In the genomic region with DNA sequence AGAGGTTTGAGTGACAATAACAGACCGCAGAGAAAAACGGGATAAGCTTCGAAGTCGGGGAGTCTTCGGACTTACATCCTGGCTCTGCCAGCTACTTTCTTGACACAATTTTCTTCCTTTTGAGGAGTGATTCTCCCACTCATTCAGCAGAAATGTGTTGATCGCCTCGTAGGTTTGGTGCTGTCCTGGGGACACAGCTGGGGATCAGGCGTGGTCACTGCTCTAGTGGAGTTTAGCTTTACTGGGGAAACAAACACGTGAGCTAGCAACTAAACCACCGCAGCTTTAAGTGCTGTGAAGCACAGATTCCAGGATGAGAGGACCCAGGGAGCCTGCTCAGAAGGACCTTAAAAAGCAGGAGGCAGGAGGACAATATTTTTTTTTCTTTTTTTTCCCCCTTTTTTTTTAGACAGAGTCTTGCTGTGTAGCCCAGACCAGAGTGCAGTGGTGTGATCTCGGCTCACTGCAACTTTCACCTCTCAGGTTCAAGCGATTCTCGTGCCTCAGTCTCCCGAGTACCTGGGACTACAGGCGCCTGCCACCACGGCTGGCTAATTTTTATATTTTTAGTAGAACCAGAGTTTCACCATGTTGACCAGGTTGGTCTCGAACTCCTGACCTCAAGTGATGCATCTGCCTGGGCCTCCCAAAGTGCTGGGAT, we compare ENCODE assay signal across 8 cellular contexts. TPM values are rescaled to one million over a fixed set of nuclear protein-coding genes. Genes with fewer than 3 reads are reported as not detected.
DNase-seq lines count a peak whose midpoint lies in the region; ATAC-seq, FAIRE-seq and TF ChIP-seq lines count a peak whose summit lies in the region.

No MANE protein-coding gene starts in this region.

- H3K4me3 ChIP-seq in AG09309 (ENCODE audit: control insufficient read depth, low read depth, low read length) (peak overlapping the region; percentile 68), astrocyte of the spinal cord (ENCODE audit: low read depth, low read length) (peak overlapping the region; percentile 69)

- peaks cover 47% of the 10 kb centered on the region for H3K4me1 Mint-ChIP-seq in HFFc6 (ENCODE audit: low read depth)

- DNase-seq in AG09309 (ENCODE audit: low read depth) (no peak), HFFc6 (peak; percentile 51), astrocyte of the spinal cord (ENCODE audit: low read depth, low spot score) (peak; percentile 78), frontal cortex (ENCODE audit: low spot score in 2 of 2) (no peak), foreskin melanocyte (no peak)

- ATAC-seq in HG03342 (IDR thresholded peaks at IDR 0.05; ENCODE audit: unreplicated experiment): no peak

- H3K9me3 Mint-ChIP-seq in HFFc6: no peaks in the 10 kb centered on the region

- TF ChIP-seq CTCF in AG09309 (IDR thresholded peaks at IDR 0.05; ENCODE audit: control insufficient read depth, insufficient read depth, low read depth, low read length, missing control alignments): no peak
- no peak for TF ChIP-seq CTCF in HFFc6 (IDR thresholded peaks at IDR 0.05)
- TF ChIP-seq CTCF in astrocyte of the spinal cord (IDR thresholded peaks at IDR 0.05; ENCODE audit: low read depth, low read length): no peak

- no peaks in the 10 kb centered on the region; the same call in 1 of the 2 replicates for H3K27me3 Mint-ChIP-seq in HFFc6 (ENCODE audit: insufficient read depth)

- peak overlapping the region; percentile 100 for H3K27ac Mint-ChIP-seq in HFFc6

- peak overlapping the region; percentile 93 for H3K4me3 Mint-ChIP-seq in HFFc6

- H3K36me3 Mint-ChIP-seq in HFFc6 (ENCODE audit: low read depth): peaks cover 4% of the 10 kb centered on the region; the same call in 1 of the 2 replicates

- in situ Hi-C loops in astrocyte of the spinal cord (cut with HindIII; ENCODE audit: low sequenced_read_pairs): no loop called here

- no peaks in the 10 kb centered on the region for H3K27me3 ChIP-seq in layer of hippocampus (ENCODE audit: control insufficient read depth, insufficient read depth, low read length)

- FAIRE-seq in frontal cortex (lab: Jason Lieb, UNC): no peak

- H3K27ac ChIP-seq in layer of hippocampus (ENCODE audit: low read depth, low read length): peak overlapping the region; percentile 99
- H3K27ac ChIP-seq in temporal lobe (ENCODE audit: low read depth, low read length): peak overlapping the region; percentile 53

RNA-seq across cellular contexts. Expression of gene NUBP1, which starts 0.9 kb away (rescaled TPM):
- 10 to 100 TPM; 18.0 to 29.4 (median 25.1) TPM for total RNA-seq in HFFc6 (2021; fragmentation: NEBNext Ultra II Directional; extraction: Animal tissue kit (Norgen Biotek cat#: 25700))
- 10.6 TPM for total RNA-seq in temporal lobe
- total RNA-seq in frontal cortex: 14.3 TPM

RNA-seq across cellular contexts. Expression of gene TEKT5, which starts 49.8 kb away (rescaled TPM):
- not detected for total RNA-seq in HFFc6 (2021; fragmentation: NEBNext Ultra II Directional; extraction: Animal tissue kit (Norgen Biotek cat#: 25700))
- not detected for total RNA-seq in temporal lobe
- total RNA-seq in frontal cortex: 1.6 TPM

Comparison
In these comparisons a context has a peak if more than half of its experiments do, and no peak if none do; other contexts are left out.
1. DNase-seq: peak in HFFc6 (single experiment) and astrocyte of the spinal cord (single experiment); none in AG09309 (single experiment), frontal cortex (0 of 2) and foreskin melanocyte (single experiment).